In the genomic region with DNA sequence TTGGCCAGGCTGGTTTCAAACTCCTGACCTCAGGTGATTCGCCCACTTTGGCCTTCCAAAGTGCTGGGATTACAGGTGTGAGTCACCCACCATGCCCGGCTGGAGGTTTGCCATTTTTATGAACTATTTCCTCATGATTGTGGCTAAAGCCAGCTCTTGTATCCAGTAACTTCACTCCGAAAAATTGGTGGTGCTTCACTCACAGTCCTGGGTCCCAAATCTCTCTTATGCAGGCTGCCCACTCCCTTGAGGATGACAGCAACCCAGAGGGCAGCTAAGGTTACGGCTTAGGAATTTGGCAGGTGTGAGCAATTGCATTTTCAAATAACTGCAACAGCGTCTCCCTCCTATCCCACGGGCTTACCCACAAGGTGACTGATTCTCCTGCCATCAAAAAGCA, we compare ENCODE assay signal across 18 cellular contexts. TPM values are rescaled to one million over a fixed set of nuclear protein-coding genes. Genes with fewer than 3 reads are reported as not detected.
DNase-seq lines count a peak whose midpoint lies in the region; ATAC-seq and TF ChIP-seq lines count a peak whose summit lies in the region.
"Had no signal": no experiment of that assay in that cellular context is flagged by ENCODE, and none has a peak within 500 bp of the region (broad histone marks: within the 10 kb centered on the region; RNA-seq: fewer than 3 reads in every experiment).

No MANE protein-coding gene starts in this region.

- H3K27me3 ChIP-seq in SK-N-SH (ENCODE audit: insufficient read depth) (no peaks in the 10 kb centered on the region; the same call in 1 of the 2 replicates), RWPE2 (ENCODE audit: insufficient read depth, poor library complexity, severe bottlenecking) (no peaks in the 10 kb centered on the region), suprapubic skin (peaks cover 27% of the 10 kb centered on the region), heart right ventricle (peaks cover 0 to 17% (median 6%) of the 10 kb centered on the region in 7 donors), brain microvascular endothelial cell (replicated peaks) (no peaks in the 10 kb centered on the region)

- DNase-seq in SK-N-SH, result no peak
- DNase-seq in RWPE2 (ENCODE audit: low spot score), result no peak
- peak; percentile 72 for DNase-seq in glomerular visceral epithelial cell (ENCODE audit: extremely low spot score)
- DNase-seq in suprapubic skin (ENCODE audit: low spot score in 2 of 2), result no peak
- no peak for DNase-seq in heart right ventricle
- no peak for DNase-seq in brain microvascular endothelial cell
- DNase-seq: activated CD4-positive, alpha-beta T cell treated with anti-CD3 and anti-CD28 coated beads, Interleukin-2, amount 50 U/mL, for 4 hours; activated effector memory CD4-positive, alpha-beta T cell treated with anti-CD3 and anti-CD28 coated beads, Interleukin-2, amount 50 U/mL, for 16 hours; caudate nucleus; DND-41; dorsolateral prefrontal cortex; midbrain; NCI-H146; NCI-H446 treated with DMSO at 0.1 percent for 48 hours; SHP77; substantia nigra had no signal

- ATAC-seq in SK-N-SH treated with all-trans-retinoic acid at 6 μM for 48 hours (no peak), RWPE2 (ENCODE audit: low read depth) (peak; percentile 85), heart right ventricle (no peak), GM21447 (IDR thresholded peaks at IDR 0.05; ENCODE audit: unreplicated experiment) (no peak)

- no peaks in the 10 kb centered on the region for H3F3A ChIP-seq in SK-N-SH (replicated peaks; ENCODE audit: insufficient read depth)

- no peak overlapping the region for H3K4me2 ChIP-seq in SK-N-SH

- H3K36me3 ChIP-seq in SK-N-SH (replicated peaks in 1 of 2; ENCODE audit: control insufficient read depth in 1 of 2, insufficient read depth in 2 of 2, low read length in 1 of 2) (no peaks in the 10 kb centered on the region), RWPE2 (ENCODE audit: low read depth) (no peaks in the 10 kb centered on the region), suprapubic skin (no peaks in the 10 kb centered on the region), heart right ventricle (no peaks in the 10 kb centered on the region), brain microvascular endothelial cell (replicated peaks) (no peaks in the 10 kb centered on the region)

- CTCF ChIA-PET in SK-N-SH (lab: Yijun Ruan, JAX), result interaction anchor here (1.3 to 1.5 kb wide), 2 partner anchors 10 to 82 kb away, joined by 3 to 4 read pairs; no protein-coding TSS in a partner anchor

- POLR2A ChIA-PET in SK-N-SH (lab: Yijun Ruan, JAX), result no interaction called here

- H3K9me3 ChIP-seq in SK-N-SH (no peaks in the 10 kb centered on the region), RWPE2 (ENCODE audit: severe bottlenecking) (no peaks in the 10 kb centered on the region), suprapubic skin (no peaks in the 10 kb centered on the region), heart right ventricle (no peaks in the 10 kb centered on the region)

- H4K20me1 ChIP-seq in SK-N-SH (ENCODE audit: insufficient read depth), result no peaks in the 10 kb centered on the region

- intact Hi-C loops in heart right ventricle (cut with DNase I), result no loop called here

- in situ Hi-C loops in brain microvascular endothelial cell (cut with HindIII; ENCODE audit: low pct_ligation_motif_present, low sequenced_read_pairs), result no loop called here

- no peak for TF ChIP-seq RAD21 in SK-N-SH (IDR thresholded peaks at IDR 0.05; ENCODE audit: low read length)

- no peak for TF ChIP-seq POLR2A in suprapubic skin (IDR thresholded peaks at IDR 0.05)

- TF ChIP-seq CTCF in SK-N-SH (IDR thresholded peaks at IDR 0.05) (no peak), RWPE2 (IDR thresholded peaks at IDR 0.05; ENCODE audit: poor library complexity, severe bottlenecking) (no peak), suprapubic skin (IDR thresholded peaks at IDR 0.05) (no peak), heart right ventricle (IDR thresholded peaks at IDR 0.05) (no peak), brain microvascular endothelial cell (IDR thresholded peaks at IDR 0.05; ENCODE audit: low read depth, low read length, missing control alignments) (no peak)

- no peak overlapping the region for H3K4me3 ChIP-seq in SK-N-SH (ENCODE audit: low read depth in 2 of 2, low read length in 1 of 2)
- H3K4me3 ChIP-seq in RWPE2 (ENCODE audit: severe bottlenecking), result no peak overlapping the region
- no peak overlapping the region for H3K4me3 ChIP-seq in suprapubic skin
- H3K4me3 ChIP-seq in heart right ventricle, result no peak overlapping the region
- H3K4me3 ChIP-seq in brain microvascular endothelial cell (ENCODE audit: low read depth, low read length), result no peak overlapping the region
- H3K4me3 ChIP-seq: dorsolateral prefrontal cortex had no signal

- no peaks in the 10 kb centered on the region for H3K4me1 ChIP-seq in SK-N-SH (ENCODE audit: control insufficient read depth in 1 of 2, insufficient read depth in 2 of 2, low read depth in 1 of 2, low read length in 1 of 2)
- peaks cover 9% of the 10 kb centered on the region for H3K4me1 ChIP-seq in RWPE2 (ENCODE audit: insufficient read depth, poor library complexity, severe bottlenecking)
- no peaks in the 10 kb centered on the region for H3K4me1 ChIP-seq in suprapubic skin
- no peaks in the 10 kb centered on the region for H3K4me1 ChIP-seq in heart right ventricle

- WGBS in SK-N-SH (ENCODE audit: low lambda C conversion rate), result 59% methylated on average over 6 of the region's 6 CpGs
- 50% methylated on average over 6 of the region's 6 CpGs for WGBS in suprapubic skin
- 60 to 66% methylated on average over 6 of the region's 6 CpGs for WGBS in heart right ventricle, 2 donors

- no peak overlapping the region for H3K9ac ChIP-seq in SK-N-SH

- no peaks in the 10 kb centered on the region for H3K79me2 ChIP-seq in SK-N-SH (ENCODE audit: insufficient read depth)

- H3K27ac ChIP-seq in SK-N-SH (ENCODE audit: low read depth in 2 of 2, low read length in 1 of 2) (no peak overlapping the region), RWPE2 (ENCODE audit: poor library complexity, severe bottlenecking) (peak overlapping the region; percentile 16), suprapubic skin (no peak overlapping the region), heart right ventricle (no peak overlapping the region), brain microvascular endothelial cell (no peak overlapping the region)
- H3K27ac ChIP-seq: dorsolateral prefrontal cortex had no signal

- H3K9me2 ChIP-seq in SK-N-SH, result no peaks in the 10 kb centered on the region

- TF ChIP-seq EP300 in SK-N-SH (IDR thresholded peaks at IDR 0.05; ENCODE audit: borderline replicate concordance in 1 of 2, low read depth in 1 of 2, low read length in 1 of 2) (no peak), suprapubic skin (IDR thresholded peaks at IDR 0.05) (no peak)

- no peak overlapping the region for H2AFZ ChIP-seq in SK-N-SH (ENCODE audit: low read depth)

TF ChIP-seq in SK-N-SH, 30 proteins besides CTCF, POLR2A, EP300 and RAD21:
- TF ChIP-seq FOXM1 (IDR thresholded peaks at IDR 0.05; ENCODE audit: low read depth), result no peak
- TF ChIP-seq RCOR1 (IDR thresholded peaks at IDR 0.05; ENCODE audit: low read length), result no peak
- 0 out of 2 replicates have a peak, but pooled peaks have one; percentile 14 for TF ChIP-seq FOSL2 (IDR thresholded peaks at IDR 0.05; ENCODE audit: borderline replicate concordance, low read depth)
- TF ChIP-seq GATA2 (CRISPR knock-in tag; IDR thresholded peaks at IDR 0.05), result no peak

TF ChIP-seq in SK-N-SH treated with all-trans-retinoic acid at 6 μM for 48 hours, 23 proteins besides CTCF, POLR2A, EP300 and RAD21:
- TF ChIP-seq TOX (CRISPR knock-in tag; IDR thresholded peaks at IDR 0.05; ENCODE audit: borderline replicate concordance), result no peak
- TF ChIP-seq ZNF8 (CRISPR knock-in tag; IDR thresholded peaks at IDR 0.05), result no peak
- TF ChIP-seq ZC3H10 (CRISPR knock-in tag; IDR thresholded peaks at IDR 0.05), result no peak
- TF ChIP-seq OSR1 (CRISPR knock-in tag; IDR thresholded peaks at IDR 0.05), result no peak
- TF ChIP-seq ZNF565 (CRISPR knock-in tag; conservative IDR thresholded peaks at IDR 0.05; ENCODE audit: low read depth), result no peak
- TF ChIP-seq ZNF70 (CRISPR knock-in tag; IDR thresholded peaks at IDR 0.05), result no peak
- no peak for TF ChIP-seq CSRNP3 (CRISPR knock-in tag; IDR thresholded peaks at IDR 0.05)
- TF ChIP-seq PPARA (CRISPR knock-in tag; IDR thresholded peaks at IDR 0.05; ENCODE audit: borderline replicate concordance), result no peak
- TF ChIP-seq ZFP3 (CRISPR knock-in tag; IDR thresholded peaks at IDR 0.05), result no peak
- no peak for TF ChIP-seq RARB (CRISPR knock-in tag; IDR thresholded peaks at IDR 0.05)
- TF ChIP-seq ISL1 (CRISPR knock-in tag; IDR thresholded peaks at IDR 0.05), result no peak

RNA-seq across cellular contexts. Expression of gene FUBP3, which starts 23.4 kb away (rescaled TPM):
- 55.1 and 58.3 TPM in 2 replicates for polyA plus RNA-seq in SK-N-SH (2012; rRNA removed)
- 46.3 and 50.3 TPM in 2 replicates for polyA plus RNA-seq in SK-N-SH (2012; cell fraction: cytosol; rRNA removed)
- 115 and 117 TPM in 2 replicates for polyA plus RNA-seq in SK-N-SH (2012; cell fraction: nucleus; rRNA removed)
- 100 to 1,000 TPM in 1 of 4 donors, 10 to 100 TPM in 3; 26.5 to 147 (median 33.7) TPM for total RNA-seq in suprapubic skin
- 10 to 100 TPM; 20.5 to 40.3 (median 27.7) TPM for total RNA-seq in heart right ventricle
- polyA plus RNA-seq in heart right ventricle, result 10 to 100 TPM; 16.8 to 19.4 TPM
